Comparison of ENCODE assay signal across 9 cellular contexts in genomic region chr18:25229080-25229479, GRCh38.
DNase-seq lines count a peak whose midpoint lies in the region; ATAC-seq and TF ChIP-seq lines count a peak whose summit lies in the region.
"Had no signal": no experiment of that assay in that cellular context is flagged by ENCODE, and none has a peak within 500 bp of the region (broad histone marks: within the 10 kb centered on the region; RNA-seq: fewer than 3 reads in every experiment).

No MANE protein-coding gene starts in this region.

- POLR2A ChIA-PET in A673 (lab: Charles Lee; ENCODE audit: low non-redundant PET) (interaction anchor here (1.0 kb wide), 1 partner anchor 134 kb away, joined by 3 read pairs; no protein-coding TSS in a partner anchor), SK-N-SH (lab: Yijun Ruan, JAX) (no interaction called here)

- no peak overlapping the region for H2AFZ ChIP-seq in GM23248
- no peak overlapping the region for H2AFZ ChIP-seq in SK-N-SH (ENCODE audit: low read depth)

- peaks cover 28% of the 10 kb centered on the region for H3F3A ChIP-seq in GM23248 (ENCODE audit: insufficient read depth)
- H3F3A ChIP-seq in SK-N-SH (replicated peaks; ENCODE audit: insufficient read depth), result peaks cover 4% of the 10 kb centered on the region

- H3K9me2 ChIP-seq in GM23248 (ENCODE audit: insufficient read depth) (no peaks in the 10 kb centered on the region), SK-N-SH (no peaks in the 10 kb centered on the region)

- in situ Hi-C loops in GM23248 (cut with MboI), result no loop called here

- H3K9me3 ChIP-seq in A673 (ENCODE audit: low read depth, low read length, poor library complexity, severe bottlenecking) (no peaks in the 10 kb centered on the region), GM23248 (ENCODE audit: low read depth) (no peaks in the 10 kb centered on the region), SK-N-SH (no peaks in the 10 kb centered on the region)

- no peak for TF ChIP-seq CTCF in A673 (conservative IDR thresholded peaks at IDR 0.05; ENCODE audit: low read depth, low read length)
- no peak for TF ChIP-seq CTCF in SK-N-SH (IDR thresholded peaks at IDR 0.05)

- no peaks in the 10 kb centered on the region for H3K4me1 ChIP-seq in A673 (ENCODE audit: insufficient read depth, low read length, poor library complexity, severe bottlenecking)
- peaks cover 40% of the 10 kb centered on the region for H3K4me1 ChIP-seq in GM23248 (ENCODE audit: insufficient read depth)
- H3K4me1 ChIP-seq in SK-N-SH (ENCODE audit: control insufficient read depth in 1 of 2, insufficient read depth in 2 of 2, low read depth in 1 of 2, low read length in 1 of 2), result peaks cover 0 to 13% of the 10 kb centered on the region in 2 experiments; a peak in 2 of 4 replicates

- DNase-seq in A673 (ENCODE audit: low spot score) (peak; percentile 3), GM23248 (peak; percentile 81), SK-N-SH (peak; percentile 59), fibroblast of the conjunctiva (ENCODE audit: low read depth) (peak; percentile 74), NCI-H2227 treated with DMSO at 0.1 percent for 48 hours (lab: John Stamatoyannopoulos, UW) (no peak), A172 (ENCODE audit: low spot score) (no peak)
- DNase-seq: cortex of kidney had no signal

- TF ChIP-seq RAD21 in SK-N-SH (IDR thresholded peaks at IDR 0.05; ENCODE audit: low read length), result no peak

- intact Hi-C loops in A673 (cut with micrococcal nuclease; ENCODE audit: unreplicated experiment), result no loop called here

- CTCF ChIA-PET in A673 (lab: Charles Lee) (no interaction called here), SK-N-SH (lab: Yijun Ruan, JAX) (interaction anchor here (0.8 to 1.1 kb wide), 2 partner anchors 10 to 21 kb away, joined by 3 read pairs; no protein-coding TSS in a partner anchor)

- H3K27me3 ChIP-seq in A673 (replicated peaks; ENCODE audit: insufficient read depth, low read depth, low read length, poor library complexity) (peaks cover 9% of the 10 kb centered on the region), GM23248 (replicated peaks; ENCODE audit: insufficient read depth) (no peaks in the 10 kb centered on the region), SK-N-SH (ENCODE audit: insufficient read depth) (no peaks in the 10 kb centered on the region)

- ATAC-seq in HG03196 (IDR thresholded peaks at IDR 0.05; ENCODE audit: unreplicated experiment), result no peak
- no peak for ATAC-seq in GM18868 (IDR thresholded peaks at IDR 0.05; ENCODE audit: unreplicated experiment)

- H3K36me3 ChIP-seq in A673 (ENCODE audit: insufficient read depth, low read length, poor library complexity, severe bottlenecking) (no peaks in the 10 kb centered on the region), GM23248 (ENCODE audit: low read depth) (no peaks in the 10 kb centered on the region), SK-N-SH (replicated peaks in 1 of 2; ENCODE audit: control insufficient read depth in 1 of 2, insufficient read depth in 2 of 2, low read length in 1 of 2) (peaks cover 0 to 23% of the 10 kb centered on the region in 2 experiments)

- H3K27ac ChIP-seq in A673 (ENCODE audit: low read depth, low read length, poor library complexity, severe bottlenecking), result no peak overlapping the region
- no peak overlapping the region for H3K27ac ChIP-seq in GM23248
- H3K27ac ChIP-seq in SK-N-SH (ENCODE audit: low read depth in 2 of 2, low read length in 1 of 2), result peak overlapping the region; percentile 25 to 34; a peak in 2 of 4 replicates

- H3K9ac ChIP-seq in GM23248 (no peak overlapping the region), SK-N-SH (no peak overlapping the region)

- H3K4me3 ChIP-seq in A673 (ENCODE audit: low read depth, low read length, poor library complexity, severe bottlenecking) (no peak overlapping the region), GM23248 (no peak overlapping the region), SK-N-SH (ENCODE audit: low read depth in 2 of 2, low read length in 1 of 2) (no peak overlapping the region)

- BruUV-seq in A673 (replicated peaks; lab: Mats Ljungman, UMichigan), result no TSS peak

- H3K4me2 ChIP-seq in GM23248 (ENCODE audit: unreplicated experiment) (no peak overlapping the region), SK-N-SH (peak overlapping the region; percentile 6; the same call in 1 of the 2 replicates)

- no peaks in the 10 kb centered on the region for H3K79me2 ChIP-seq in GM23248 (ENCODE audit: insufficient read depth)
- no peaks in the 10 kb centered on the region for H3K79me2 ChIP-seq in SK-N-SH (ENCODE audit: insufficient read depth)

- WGBS in GM23248 (ENCODE audit: low coverage in 1 of 2, low lambda C conversion rate in 2 of 2, missing lambda C conversion rate in 2 of 2), 2 experiments, result 7 to 15% methylated on average over 3 of the region's 3 CpGs
- WGBS in SK-N-SH (ENCODE audit: low lambda C conversion rate), result 14% methylated on average over 3 of the region's 3 CpGs

- H4K20me1 ChIP-seq in GM23248 (ENCODE audit: insufficient read depth), result no peaks in the 10 kb centered on the region
- no peaks in the 10 kb centered on the region for H4K20me1 ChIP-seq in SK-N-SH (ENCODE audit: insufficient read depth)

- TF ChIP-seq EP300 in SK-N-SH (IDR thresholded peaks at IDR 0.05; ENCODE audit: borderline replicate concordance in 1 of 2, low read depth in 1 of 2, low read length in 1 of 2), result peak in 1 of 2 experiments; percentile 76; a peak in 1 of 4 replicates

TF ChIP-seq in SK-N-SH, 30 proteins besides CTCF, POLR2A, EP300 and RAD21:
- TF ChIP-seq POLR2AphosphoS5 (IDR thresholded peaks at IDR 0.05; ENCODE audit: low read depth, low read length) (0 out of 2 replicates have a peak, but pooled peaks have one; percentile 41), TEAD4 (IDR thresholded peaks at IDR 0.05; ENCODE audit: borderline replicate concordance, insufficient read depth) (no peak), MAX (IDR thresholded peaks at IDR 0.05; ENCODE audit: low read depth) (0 out of 2 replicates have a peak, but pooled peaks have one; percentile 20), RFX5 (IDR thresholded peaks at IDR 0.05; ENCODE audit: low read length) (peak; percentile 89), NFIC (IDR thresholded peaks at IDR 0.05; ENCODE audit: borderline replicate concordance) (peak; percentile 69; the same call in 1 of the 2 replicates), TCF12 (IDR thresholded peaks at IDR 0.05) (peak; percentile 91), USF1 (IDR thresholded peaks at IDR 0.05; ENCODE audit: borderline replicate concordance, low read depth) (no peak), USF2 (IDR thresholded peaks at IDR 0.05; ENCODE audit: borderline replicate concordance, low read depth, low read length) (no peak), PBX3 (IDR thresholded peaks at IDR 0.05) (peak; percentile 67), RCOR1 (IDR thresholded peaks at IDR 0.05; ENCODE audit: low read length) (peak; percentile 78), CHD2 (IDR thresholded peaks at IDR 0.05; ENCODE audit: low read length, partially characterized antibody) (peak; percentile 8), TAF1 (IDR thresholded peaks at IDR 0.05; ENCODE audit: borderline replicate concordance, low read depth, low read length) (no peak), RXRA (IDR thresholded peaks at IDR 0.05; ENCODE audit: borderline replicate concordance, low read depth) (no peak), FOXJ3 (CRISPR knock-in tag; IDR thresholded peaks at IDR 0.05) (peak; percentile 63; the same call in 1 of the 2 replicates), ELF1 (IDR thresholded peaks at IDR 0.05) (no peak), GABPA (IDR thresholded peaks at IDR 0.05; ENCODE audit: low read depth) (no peak)

Comparison
In these comparisons a context has a peak if more than half of its experiments do, and no peak if none do; other contexts are left out.
1. DNase-seq: peak in A673 (single experiment), GM23248 (single experiment), SK-N-SH (single experiment) and fibroblast of the conjunctiva (single experiment); none in NCI-H2227 treated with DMSO at 0.1 percent for 48 hours (single experiment) and A172 (single experiment).
2. H3K27ac ChIP-seq: peak in SK-N-SH (2 of 2); none in A673 (single experiment) and GM23248 (single experiment).